19 cellular contexts compared by ENCODE assay signal in the genomic region with DNA sequence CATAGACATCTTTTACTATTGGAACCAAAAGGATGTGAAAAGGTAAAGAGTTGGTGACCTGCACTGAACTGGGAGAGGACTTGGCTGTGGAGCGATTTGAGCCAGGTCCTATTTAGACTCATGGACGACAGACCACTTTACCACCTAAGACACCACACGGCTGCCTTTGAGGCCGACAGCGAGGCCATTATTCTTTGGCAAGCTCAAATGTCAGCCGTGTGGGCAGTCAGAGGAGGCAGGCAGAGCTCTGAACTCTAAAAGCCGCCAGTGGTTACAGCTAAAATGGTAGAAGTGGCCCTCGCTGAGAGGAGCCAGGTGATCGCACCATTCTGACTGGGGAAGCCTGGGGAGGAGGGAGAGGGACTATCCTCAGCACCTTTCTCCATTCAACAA. TPM values are rescaled to one million over a fixed set of nuclear protein-coding genes. Genes with fewer than 3 reads are reported as not detected.
DNase-seq lines count a peak whose midpoint lies in the region; TF ChIP-seq lines count a peak whose summit lies in the region.
"Had no signal": no experiment of that assay in that cellular context is flagged by ENCODE, and none has a peak within 500 bp of the region (broad histone marks: within the 10 kb centered on the region; RNA-seq: fewer than 3 reads in every experiment).

No MANE protein-coding gene starts in this region.

- DNase-seq in DMS79 treated with DMSO at 0.1 percent for 48 hours (lab: John Stamatoyannopoulos, UW) (peak; percentile 60), NCI-H2196 (lab: John Stamatoyannopoulos, UW; ENCODE audit: unreplicated experiment) (peak; percentile 54), esophagus muscularis mucosa (ENCODE audit: extremely low spot score) (no peak), suprapubic skin (ENCODE audit: low spot score in 2 of 2) (no peak), Calu3 (no peak), iPS-NIHi11 (ENCODE audit: low spot score) (no peak), OCI-M2 (lab: John Stamatoyannopoulos, UW; ENCODE audit: unreplicated experiment) (no peak)
- no peak for DNase-seq in activated naive CD4-positive, alpha-beta T cell treated with anti-CD3 and anti-CD28 coated beads, Interleukin-2, amount 10 ng/mL, durations not matched to agents 7 days and 5 days
- DNase-seq: activated CD4-positive, alpha-beta T cell treated with anti-CD3 and anti-CD28 coated beads for 4 hours; activated CD8-positive, alpha-beta memory T cell treated with anti-CD3 and anti-CD28 coated beads, Interleukin-2, amount 10 ng/mL, durations not matched to agents 7 days and 5 days; CD4-positive, alpha-beta T cell; IMR-90; left lung; NCI-H1417 treated with DMSO at 0.1 percent for 48 hours; occipital lobe; SW 1271 had no signal

- peak overlapping the region; percentile 82 to 89 (median 86) for H3K27ac ChIP-seq in esophagus muscularis mucosa (replicated peaks in 1 of 4)
- H3K27ac ChIP-seq in suprapubic skin = peak overlapping the region; percentile 79
- H3K27ac ChIP-seq: GM23248 had no signal

- H3K9me3 Mint-ChIP-seq in Calu3 (ENCODE audit: low read depth, unreplicated experiment) = no peaks in the 10 kb centered on the region
- no peaks in the 10 kb centered on the region for H3K9me3 Mint-ChIP-seq in activated naive CD4-positive, alpha-beta T cell treated with anti-CD3 and anti-CD28 coated beads, Interleukin-2, amount 10 ng/mL, durations not matched to agents 7 days and 5 days
- H3K9me3 Mint-ChIP-seq: activated naive CD4-positive, alpha-beta T cell treated with anti-CD3 and anti-CD28 coated beads, Interleukin-2, amount 50 U/mL, for 72 hours; activated T-helper 1 cell treated with anti-CD3 and anti-CD28 coated beads, Interleukin-12 subunit alpha, Interleukin-12 subunit beta, Interleukin-2, Interleukin-4 antibody, amounts not matched to agents 30 ng/mL and 10 ng/mL and 1 ng/mL, durations not matched to agents 14 hours and 24 hours and 36 hours; CD4-positive, alpha-beta T cell had no signal

- intact Hi-C loops in esophagus muscularis mucosa (cut with DNase I) = loop anchor here (5.0 kb wide), 1 partner anchor 50 kb away; a partner anchor contains a TSS
- intact Hi-C loops in Calu3 (cut with micrococcal nuclease; ENCODE audit: unreplicated experiment) = no loop called here

- no peak overlapping the region for H3K27ac Mint-ChIP-seq in Calu3 (ENCODE audit: unreplicated experiment)
- H3K27ac Mint-ChIP-seq in activated naive CD4-positive, alpha-beta T cell treated with anti-CD3 and anti-CD28 coated beads, Interleukin-2, amount 10 ng/mL, durations not matched to agents 7 days and 5 days = no peak overlapping the region
- H3K27ac Mint-ChIP-seq: activated CD8-positive, alpha-beta memory T cell treated with anti-CD3 and anti-CD28 coated beads, Interleukin-2, amount 10 ng/mL, durations not matched to agents 7 days and 5 days; activated naive CD4-positive, alpha-beta T cell treated with anti-CD3 and anti-CD28 coated beads, Interleukin-2, amount 50 U/mL, for 72 hours; activated T-helper 1 cell treated with anti-CD3 and anti-CD28 coated beads, Interleukin-12 subunit alpha, Interleukin-12 subunit beta, Interleukin-2, Interleukin-4 antibody, amounts not matched to agents 30 ng/mL and 10 ng/mL and 1 ng/mL, durations not matched to agents 14 hours and 24 hours and 36 hours; CD4-positive, alpha-beta T cell had no signal

- H3K4me1 Mint-ChIP-seq in Calu3 (ENCODE audit: low read depth, unreplicated experiment) = no peaks in the 10 kb centered on the region
- peaks cover 17% of the 10 kb centered on the region for H3K4me1 Mint-ChIP-seq in activated naive CD4-positive, alpha-beta T cell treated with anti-CD3 and anti-CD28 coated beads, Interleukin-2, amount 10 ng/mL, durations not matched to agents 7 days and 5 days

- no peaks in the 10 kb centered on the region for H3K9me3 ChIP-seq in esophagus muscularis mucosa
- no peaks in the 10 kb centered on the region for H3K9me3 ChIP-seq in suprapubic skin
- H3K9me3 ChIP-seq: left lung had no signal

- no TSS peak for BruUV-seq in Calu3 (replicated peaks; lab: Mats Ljungman, UMichigan)

- no peak overlapping the region for H3K4me3 Mint-ChIP-seq in Calu3 (ENCODE audit: low read depth, unreplicated experiment)
- no peak overlapping the region for H3K4me3 Mint-ChIP-seq in activated naive CD4-positive, alpha-beta T cell treated with anti-CD3 and anti-CD28 coated beads, Interleukin-2, amount 10 ng/mL, durations not matched to agents 7 days and 5 days
- H3K4me3 Mint-ChIP-seq: activated CD8-positive, alpha-beta memory T cell treated with anti-CD3 and anti-CD28 coated beads, Interleukin-2, amount 10 ng/mL, durations not matched to agents 7 days and 5 days; activated T-helper 1 cell treated with anti-CD3 and anti-CD28 coated beads, Interleukin-12 subunit alpha, Interleukin-12 subunit beta, Interleukin-2, Interleukin-4 antibody, amounts not matched to agents 30 ng/mL and 10 ng/mL and 1 ng/mL, durations not matched to agents 14 hours and 24 hours and 36 hours; CD4-positive, alpha-beta T cell had no signal

- peaks cover 91% of the 10 kb centered on the region for H3K27me3 Mint-ChIP-seq in Calu3 (ENCODE audit: unreplicated experiment)
- H3K27me3 Mint-ChIP-seq in activated naive CD4-positive, alpha-beta T cell treated with anti-CD3 and anti-CD28 coated beads, Interleukin-2, amount 10 ng/mL, durations not matched to agents 7 days and 5 days = peaks cover 24% of the 10 kb centered on the region
- H3K27me3 Mint-ChIP-seq: activated CD8-positive, alpha-beta memory T cell treated with anti-CD3 and anti-CD28 coated beads, Interleukin-2, amount 10 ng/mL, durations not matched to agents 7 days and 5 days; CD4-positive, alpha-beta T cell had no signal

- no peak for TF ChIP-seq EP300 in esophagus muscularis mucosa (IDR thresholded peaks at IDR 0.05)
- no peak for TF ChIP-seq EP300 in suprapubic skin (IDR thresholded peaks at IDR 0.05)

- CTCF ChIA-PET in Calu3 (lab: Charles Lee) = interaction anchor here (0.5 to 2.6 kb wide), 4 partner anchors 16 to 486 kb away, joined by 3 to 6 read pairs (median 5); no protein-coding TSS in a partner anchor
- CTCF ChIA-PET in activated naive CD4-positive, alpha-beta T cell treated with anti-CD3 and anti-CD28 coated beads, Interleukin-2, amount 10 ng/mL, durations not matched to agents 7 days and 5 days (lab: Charles Lee) = interaction anchor here (1.1 kb wide), 1 partner anchor 54 kb away, joined by 3 read pairs; no protein-coding TSS in a partner anchor

- H3K27me3 ChIP-seq in esophagus muscularis mucosa (no peaks in the 10 kb centered on the region), suprapubic skin (no peaks in the 10 kb centered on the region)
- H3K27me3 ChIP-seq: left lung had no signal

- no peak for TF ChIP-seq CTCF in esophagus muscularis mucosa (IDR thresholded peaks at IDR 0.05)
- no peak for TF ChIP-seq CTCF in suprapubic skin (IDR thresholded peaks at IDR 0.05)
- TF ChIP-seq CTCF in Calu3 (IDR thresholded peaks at IDR 0.05; ENCODE audit: unreplicated experiment) = no peak

- no peak overlapping the region for H3K4me3 ChIP-seq in esophagus muscularis mucosa
- no peak overlapping the region for H3K4me3 ChIP-seq in suprapubic skin
- H3K4me3 ChIP-seq: GM23248, left lung had no signal

- H3K4me1 ChIP-seq in esophagus muscularis mucosa (peaks cover 49 to 95% (median 90%) of the 10 kb centered on the region in 4 donors), suprapubic skin (peaks cover 52% of the 10 kb centered on the region)

- no peaks in the 10 kb centered on the region for H3K36me3 Mint-ChIP-seq in Calu3 (ENCODE audit: insufficient read depth, unreplicated experiment)
- H3K36me3 Mint-ChIP-seq in activated naive CD4-positive, alpha-beta T cell treated with anti-CD3 and anti-CD28 coated beads, Interleukin-2, amount 10 ng/mL, durations not matched to agents 7 days and 5 days = no peaks in the 10 kb centered on the region
- H3K36me3 Mint-ChIP-seq: activated CD8-positive, alpha-beta memory T cell treated with anti-CD3 and anti-CD28 coated beads, Interleukin-2, amount 10 ng/mL, durations not matched to agents 7 days and 5 days; activated naive CD4-positive, alpha-beta T cell treated with anti-CD3 and anti-CD28 coated beads, Interleukin-2, amount 50 U/mL, for 72 hours had no signal

- 74% methylated on average over 9 of the region's 9 CpGs for WGBS in esophagus muscularis mucosa
- WGBS in suprapubic skin = 72% methylated on average over 9 of the region's 9 CpGs

- no peak for TF ChIP-seq POLR2A in esophagus muscularis mucosa (IDR thresholded peaks at IDR 0.05; ENCODE audit: low read depth)
- no peak for TF ChIP-seq POLR2A in suprapubic skin (IDR thresholded peaks at IDR 0.05)

- H3K36me3 ChIP-seq in esophagus muscularis mucosa (no peaks in the 10 kb centered on the region), suprapubic skin (no peaks in the 10 kb centered on the region)
- H3K36me3 ChIP-seq: left lung had no signal

RNA-seq across cellular contexts. Expression of a gene that starts 50.5 kb away (rescaled TPM):
- total RNA-seq in esophagus muscularis mucosa (100 to 1,000 TPM in 1 of 4 donors, 10 to 100 TPM in 3; 33.3 to 109 (median 66.3) TPM), suprapubic skin (1 to 10 TPM in 1 of 4 donors, under 1 TPM in 3; 0.47 to 1.1 (median 0.78) TPM), Calu3 (2022) (0.47 and 0.54 TPM in 2 replicates)
- total RNA-seq: activated T-helper 1 cell treated with anti-CD3 and anti-CD28 coated beads, Interleukin-12 subunit alpha, Interleukin-12 subunit beta, Interleukin-2, Interleukin-4 antibody, amounts not matched to agents 30 ng/mL and 10 ng/mL and 1 ng/mL, durations not matched to agents 14 hours and 24 hours and 36 hours; CD4-positive, alpha-beta T cell; GM23248; IMR-90 had no signal

Comparison
In these comparisons a context has a peak if more than half of its experiments do, and no peak if none do; other contexts are left out.
1. DNase-seq: peak in DMS79 treated with DMSO at 0.1 percent for 48 hours (single experiment) and NCI-H2196 (single experiment); none in esophagus muscularis mucosa (single experiment), suprapubic skin (0 of 2), Calu3 (single experiment), activated naive CD4-positive, alpha-beta T cell treated with anti-CD3 and anti-CD28 coated beads, Interleukin-2, amount 10 ng/mL, durations not matched to agents 7 days and 5 days (single experiment), iPS-NIHi11 (single experiment) and OCI-M2 (single experiment).
2. RNA of a gene that starts 50.5 kb away (total RNA-seq): 33.3 to 109 TPM in esophagus muscularis mucosa; 0.47 to 1.1 TPM in suprapubic skin and 0.47 to 0.54 TPM in Calu3; every median in the first group is over 10 times any median in the second.